Comparison of ENCODE assay signal across 1 cellular context in genomic region chr2:226620176-226620575, GRCh38.
TF ChIP-seq lines count a peak whose summit lies in the region.

No MANE protein-coding gene starts in this region.

TF ChIP-seq in HepG2, 621 proteins besides CTCF, POLR2A, EP300 and RAD21 (continued from another document):
- TF ChIP-seq, protein P1, sequence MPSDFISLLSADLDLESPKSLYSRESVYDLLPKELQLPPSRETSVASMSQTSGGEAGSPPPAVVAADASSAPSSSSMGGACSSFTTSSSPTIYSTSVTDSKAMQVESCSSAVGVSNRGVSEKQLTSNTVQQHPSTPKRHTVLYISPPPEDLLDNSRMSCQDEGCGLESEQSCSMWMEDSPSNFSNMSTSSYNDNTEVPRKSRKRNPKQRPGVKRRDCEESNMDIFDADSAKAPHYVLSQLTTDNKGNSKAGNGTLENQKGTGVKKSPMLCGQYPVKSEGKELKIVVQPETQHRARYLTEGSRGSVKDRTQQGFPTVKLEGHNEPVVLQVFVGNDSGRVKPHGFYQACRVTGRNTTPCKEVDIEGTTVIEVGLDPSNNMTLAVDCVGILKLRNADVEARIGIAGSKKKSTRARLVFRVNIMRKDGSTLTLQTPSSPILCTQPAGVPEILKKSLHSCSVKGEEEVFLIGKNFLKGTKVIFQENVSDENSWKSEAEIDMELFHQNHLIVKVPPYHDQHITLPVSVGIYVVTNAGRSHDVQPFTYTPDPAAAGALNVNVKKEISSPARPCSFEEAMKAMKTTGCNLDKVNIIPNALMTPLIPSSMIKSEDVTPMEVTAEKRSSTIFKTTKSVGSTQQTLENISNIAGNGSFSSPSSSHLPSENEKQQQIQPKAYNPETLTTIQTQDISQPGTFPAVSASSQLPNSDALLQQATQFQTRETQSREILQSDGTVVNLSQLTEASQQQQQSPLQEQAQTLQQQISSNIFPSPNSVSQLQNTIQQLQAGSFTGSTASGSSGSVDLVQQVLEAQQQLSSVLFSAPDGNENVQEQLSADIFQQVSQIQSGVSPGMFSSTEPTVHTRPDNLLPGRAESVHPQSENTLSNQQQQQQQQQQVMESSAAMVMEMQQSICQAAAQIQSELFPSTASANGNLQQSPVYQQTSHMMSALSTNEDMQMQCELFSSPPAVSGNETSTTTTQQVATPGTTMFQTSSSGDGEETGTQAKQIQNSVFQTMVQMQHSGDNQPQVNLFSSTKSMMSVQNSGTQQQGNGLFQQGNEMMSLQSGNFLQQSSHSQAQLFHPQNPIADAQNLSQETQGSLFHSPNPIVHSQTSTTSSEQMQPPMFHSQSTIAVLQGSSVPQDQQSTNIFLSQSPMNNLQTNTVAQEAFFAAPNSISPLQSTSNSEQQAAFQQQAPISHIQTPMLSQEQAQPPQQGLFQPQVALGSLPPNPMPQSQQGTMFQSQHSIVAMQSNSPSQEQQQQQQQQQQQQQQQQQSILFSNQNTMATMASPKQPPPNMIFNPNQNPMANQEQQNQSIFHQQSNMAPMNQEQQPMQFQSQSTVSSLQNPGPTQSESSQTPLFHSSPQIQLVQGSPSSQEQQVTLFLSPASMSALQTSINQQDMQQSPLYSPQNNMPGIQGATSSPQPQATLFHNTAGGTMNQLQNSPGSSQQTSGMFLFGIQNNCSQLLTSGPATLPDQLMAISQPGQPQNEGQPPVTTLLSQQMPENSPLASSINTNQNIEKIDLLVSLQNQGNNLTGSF (CRISPR knock-in tag; IDR thresholded peaks at IDR 0.05), result no peak
- TF ChIP-seq, protein P2, sequence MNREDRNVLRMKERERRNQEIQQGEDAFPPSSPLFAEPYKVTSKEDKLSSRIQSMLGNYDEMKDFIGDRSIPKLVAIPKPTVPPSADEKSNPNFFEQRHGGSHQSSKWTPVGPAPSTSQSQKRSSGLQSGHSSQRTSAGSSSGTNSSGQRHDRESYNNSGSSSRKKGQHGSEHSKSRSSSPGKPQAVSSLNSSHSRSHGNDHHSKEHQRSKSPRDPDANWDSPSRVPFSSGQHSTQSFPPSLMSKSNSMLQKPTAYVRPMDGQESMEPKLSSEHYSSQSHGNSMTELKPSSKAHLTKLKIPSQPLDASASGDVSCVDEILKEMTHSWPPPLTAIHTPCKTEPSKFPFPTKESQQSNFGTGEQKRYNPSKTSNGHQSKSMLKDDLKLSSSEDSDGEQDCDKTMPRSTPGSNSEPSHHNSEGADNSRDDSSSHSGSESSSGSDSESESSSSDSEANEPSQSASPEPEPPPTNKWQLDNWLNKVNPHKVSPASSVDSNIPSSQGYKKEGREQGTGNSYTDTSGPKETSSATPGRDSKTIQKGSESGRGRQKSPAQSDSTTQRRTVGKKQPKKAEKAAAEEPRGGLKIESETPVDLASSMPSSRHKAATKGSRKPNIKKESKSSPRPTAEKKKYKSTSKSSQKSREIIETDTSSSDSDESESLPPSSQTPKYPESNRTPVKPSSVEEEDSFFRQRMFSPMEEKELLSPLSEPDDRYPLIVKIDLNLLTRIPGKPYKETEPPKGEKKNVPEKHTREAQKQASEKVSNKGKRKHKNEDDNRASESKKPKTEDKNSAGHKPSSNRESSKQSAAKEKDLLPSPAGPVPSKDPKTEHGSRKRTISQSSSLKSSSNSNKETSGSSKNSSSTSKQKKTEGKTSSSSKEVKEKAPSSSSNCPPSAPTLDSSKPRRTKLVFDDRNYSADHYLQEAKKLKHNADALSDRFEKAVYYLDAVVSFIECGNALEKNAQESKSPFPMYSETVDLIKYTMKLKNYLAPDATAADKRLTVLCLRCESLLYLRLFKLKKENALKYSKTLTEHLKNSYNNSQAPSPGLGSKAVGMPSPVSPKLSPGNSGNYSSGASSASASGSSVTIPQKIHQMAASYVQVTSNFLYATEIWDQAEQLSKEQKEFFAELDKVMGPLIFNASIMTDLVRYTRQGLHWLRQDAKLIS (CRISPR knock-in tag; IDR thresholded peaks at IDR 0.05), result no peak
- TF ChIP-seq HNF1B (CRISPR knock-in tag; IDR thresholded peaks at IDR 0.05) (0 out of 2 replicates have a peak, but pooled peaks have one; percentile 36), ZNF501 (CRISPR knock-in tag; IDR thresholded peaks at IDR 0.05) (peak; percentile 78), ZNF274 (CRISPR knock-in tag; IDR thresholded peaks at IDR 0.05) (no peak)
